ENCODE assay signal across 2 cellular contexts in the genomic region with DNA sequence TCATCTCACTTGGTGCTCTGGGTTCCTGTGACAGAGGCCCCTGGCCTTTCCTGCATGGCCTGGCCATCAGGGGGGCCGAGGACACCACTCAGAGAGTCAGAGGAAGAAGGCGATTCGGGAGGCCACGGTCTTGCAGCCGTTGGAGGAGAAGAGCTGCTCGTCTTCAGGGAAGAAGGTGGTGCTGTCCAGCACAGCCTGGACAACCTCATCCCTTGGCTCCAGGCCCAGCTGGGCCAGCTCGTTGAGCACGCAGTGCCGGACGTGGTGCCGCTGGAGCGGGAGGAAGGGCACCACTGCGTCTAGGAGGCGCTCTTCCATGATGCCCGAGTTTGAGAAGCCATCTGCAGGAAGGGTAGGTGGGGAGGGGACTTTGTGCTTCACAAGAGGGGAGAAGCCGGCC.
TF ChIP-seq lines count a peak whose summit lies in the region.

No MANE protein-coding gene starts in this region.

TF ChIP-seq in IMR-90, 13 proteins besides CTCF, POLR2A, EP300 and RAD21:
- TF ChIP-seq, protein P1, sequence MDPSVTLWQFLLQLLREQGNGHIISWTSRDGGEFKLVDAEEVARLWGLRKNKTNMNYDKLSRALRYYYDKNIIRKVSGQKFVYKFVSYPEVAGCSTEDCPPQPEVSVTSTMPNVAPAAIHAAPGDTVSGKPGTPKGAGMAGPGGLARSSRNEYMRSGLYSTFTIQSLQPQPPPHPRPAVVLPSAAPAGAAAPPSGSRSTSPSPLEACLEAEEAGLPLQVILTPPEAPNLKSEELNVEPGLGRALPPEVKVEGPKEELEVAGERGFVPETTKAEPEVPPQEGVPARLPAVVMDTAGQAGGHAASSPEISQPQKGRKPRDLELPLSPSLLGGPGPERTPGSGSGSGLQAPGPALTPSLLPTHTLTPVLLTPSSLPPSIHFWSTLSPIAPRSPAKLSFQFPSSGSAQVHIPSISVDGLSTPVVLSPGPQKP (IDR thresholded peaks at IDR 0.05; ENCODE audit: borderline replicate concordance, low read depth, low read length): no peak
- TF ChIP-seq MAZ (IDR thresholded peaks at IDR 0.05; ENCODE audit: borderline replicate concordance, low read depth, low read length) (no peak), USF2 (IDR thresholded peaks at IDR 0.05; ENCODE audit: low read depth, low read length) (no peak), BHLHE40 (IDR thresholded peaks at IDR 0.05; ENCODE audit: low read depth, low read length) (no peak), MXI1 (IDR thresholded peaks at IDR 0.05; ENCODE audit: borderline replicate concordance, low read depth, low read length) (no peak), CHD1 (IDR thresholded peaks at IDR 0.05; ENCODE audit: low read depth, low read length) (no peak), RCOR1 (IDR thresholded peaks at IDR 0.05; ENCODE audit: insufficient replicate concordance, low read length) (no peak), MAFK (IDR thresholded peaks at IDR 0.05; ENCODE audit: low read depth, low read length) (no peak), RFX5 (IDR thresholded peaks at IDR 0.05; ENCODE audit: low read depth, low read length) (no peak), FOS (IDR thresholded peaks at IDR 0.05; ENCODE audit: low read depth, low read length) (no peak), NFE2L2 (IDR thresholded peaks at IDR 0.05; ENCODE audit: low read depth, low read length) (no peak), SMC3 (IDR thresholded peaks at IDR 0.05; ENCODE audit: low read depth, low read length) (no peak), CEBPB (IDR thresholded peaks at IDR 0.05; ENCODE audit: low read depth, low read length) (no peak)

TF ChIP-seq in WTC11, 78 proteins besides CTCF, POLR2A, EP300 and RAD21:
- TF ChIP-seq, protein P2, sequence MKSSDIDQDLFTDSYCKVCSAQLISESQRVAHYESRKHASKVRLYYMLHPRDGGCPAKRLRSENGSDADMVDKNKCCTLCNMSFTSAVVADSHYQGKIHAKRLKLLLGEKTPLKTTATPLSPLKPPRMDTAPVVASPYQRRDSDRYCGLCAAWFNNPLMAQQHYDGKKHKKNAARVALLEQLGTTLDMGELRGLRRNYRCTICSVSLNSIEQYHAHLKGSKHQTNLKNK (CRISPR knock-in tag; IDR thresholded peaks at IDR 0.05): no peak
- TF ChIP-seq NFE2L1 (CRISPR knock-in tag; IDR thresholded peaks at IDR 0.05): no peak
- no peak for TF ChIP-seq FOXJ3 (CRISPR knock-in tag; IDR thresholded peaks at IDR 0.05; ENCODE audit: borderline replicate concordance)
- no peak for TF ChIP-seq ZBTB21 (CRISPR knock-in tag; IDR thresholded peaks at IDR 0.05; ENCODE audit: borderline replicate concordance)
- no peak for TF ChIP-seq CREM (CRISPR knock-in tag; IDR thresholded peaks at IDR 0.05)
- TF ChIP-seq MXD4 (CRISPR knock-in tag; IDR thresholded peaks at IDR 0.05; ENCODE audit: borderline replicate concordance): no peak
- TF ChIP-seq PREB (CRISPR knock-in tag; IDR thresholded peaks at IDR 0.05; ENCODE audit: borderline replicate concordance): no peak
